Comparison of ENCODE assay signal across 29 cellular contexts in the genomic region with DNA sequence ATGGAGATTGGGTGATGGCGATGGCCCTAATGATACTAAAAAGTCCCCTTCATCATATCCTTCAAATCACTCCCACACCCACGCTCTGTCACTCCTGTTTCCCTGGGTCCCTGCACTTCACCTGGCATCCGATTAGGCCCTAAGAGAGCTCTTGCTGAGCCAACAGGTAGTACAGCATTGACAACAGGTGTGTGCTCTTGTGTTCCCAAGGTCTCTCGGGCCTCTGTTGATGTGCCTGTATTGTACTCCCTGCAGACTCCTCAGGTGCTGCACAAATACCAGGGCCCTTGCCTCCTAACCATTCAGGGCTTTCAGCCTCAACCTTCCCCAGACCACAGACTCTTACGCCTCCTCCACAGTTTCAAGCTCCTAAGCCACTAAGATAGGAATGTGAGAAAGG. TPM values are rescaled to one million over a fixed set of nuclear protein-coding genes. Genes with fewer than 3 reads are reported as not detected.
"Had no signal": no experiment of that assay in that cellular context is flagged by ENCODE, and none has a peak within 500 bp of the region (broad histone marks: within the 10 kb centered on the region; RNA-seq: fewer than 3 reads in every experiment).

No MANE protein-coding gene starts in this region.

- H3K9me3 ChIP-seq: left ventricle myocardium inferior, mucosa of descending colon, pancreas, prostate gland, tibial nerve, uterus had no signal

- H3K27ac Mint-ChIP-seq: immature natural killer cell; memory B cell; naive thymus-derived CD4-positive, alpha-beta T cell; natural killer cell treated with Interleukin-12 subunit alpha and Interleukin-12 subunit beta and Interleukin-15 and Interleukin-18, amount 100 ng/mL, for 72 hours; stimulated activated memory B cell treated with anti-CD40 and anti-IgM and Interleukin-4, amounts not matched to agents 10 μg/mL and 1 μg/mL and 100 μg/mL, for 72 hours; type B pancreatic cell had no signal

- H3K27me3 ChIP-seq: pancreas, tibial nerve, uterus had no signal

- H3K4me3 Mint-ChIP-seq: immature natural killer cell; memory B cell; naive thymus-derived CD4-positive, alpha-beta T cell; natural killer cell treated with Interleukin-12 subunit alpha and Interleukin-12 subunit beta and Interleukin-15 and Interleukin-18, amount 100 ng/mL, for 72 hours; stimulated activated memory B cell treated with anti-CD40 and anti-IgM and Interleukin-4, amounts not matched to agents 10 μg/mL and 1 μg/mL and 100 μg/mL, for 72 hours; stimulated activated naive CD8-positive, alpha-beta T cell treated with anti-CD3 and anti-CD28 coated beads, Interleukin-15, amount 100 ng/mL, for 72 hours; type B pancreatic cell had no signal

- H3K4me1 ChIP-seq: pancreas, prostate gland, uterus had no signal

- H3K27ac ChIP-seq: left ventricle myocardium inferior, pancreas, prostate gland, skin epidermis, tibial nerve, uterus had no signal

- DNase-seq: hypothalamus; immature natural killer cell; left ventricle myocardium inferior; midbrain; mucosa of descending colon; pancreas; posterior cingulate gyrus; retina; right cardiac atrium; stimulated activated CD4-positive, alpha-beta T cell treated with anti-CD3 and anti-CD28 coated beads, Interleukin-12 subunit alpha, Interleukin-12 subunit beta, amount 100 ng/mL, for 4 hours; stimulated activated CD4-positive, alpha-beta T cell treated with anti-CD3 and anti-CD28 coated beads, Interleukin-15, amount 100 ng/mL, for 24 hours; stimulated activated CD4-positive, alpha-beta T cell treated with anti-CD3 and anti-CD28 coated beads, Interleukin-2, amount 100 ng/mL, for 24 hours; stimulated activated CD4-positive, alpha-beta T cell treated with anti-CD3 and anti-CD28 coated beads, Interleukin-4, amount 100 ng/mL, for 1 hour; stimulated activated naive CD4-positive, alpha-beta T cell treated with Interleukin-2 at 50 U/mL for 16 hours; stimulated activated naive CD8-positive, alpha-beta T cell treated with anti-CD3 and anti-CD28 coated beads, Interleukin-15, amount 100 ng/mL, for 72 hours; substantia nigra; uterus had no signal

- H3K4me1 Mint-ChIP-seq: immature natural killer cell; memory B cell; stimulated activated memory B cell treated with anti-CD40 and anti-IgM and Interleukin-4, amounts not matched to agents 10 μg/mL and 1 μg/mL and 100 μg/mL, for 72 hours; stimulated activated naive CD8-positive, alpha-beta T cell treated with anti-CD3 and anti-CD28 coated beads, Interleukin-15, amount 100 ng/mL, for 72 hours had no signal

- H3K36me3 Mint-ChIP-seq: immature natural killer cell; memory B cell; naive thymus-derived CD4-positive, alpha-beta T cell; natural killer cell treated with Interleukin-12 subunit alpha and Interleukin-12 subunit beta and Interleukin-15 and Interleukin-18, amount 100 ng/mL, for 72 hours; stimulated activated memory B cell treated with anti-CD40 and anti-IgM and Interleukin-4, amounts not matched to agents 10 μg/mL and 1 μg/mL and 100 μg/mL, for 72 hours; type B pancreatic cell had no signal

- ATAC-seq: mucosa of descending colon; naive thymus-derived CD4-positive, alpha-beta T cell; pancreas; right cardiac atrium; sciatic nerve; stimulated activated memory B cell treated with anti-CD40 and anti-IgM and Interleukin-4, amounts not matched to agents 10 μg/mL and 1 μg/mL and 100 μg/mL, for 72 hours; stimulated activated naive CD8-positive, alpha-beta T cell treated with anti-CD3 and anti-CD28 coated beads, Interleukin-15, amount 100 ng/mL, for 72 hours had no signal

- H3K27me3 Mint-ChIP-seq: stimulated activated naive CD8-positive, alpha-beta T cell treated with anti-CD3 and anti-CD28 coated beads, Interleukin-15, amount 100 ng/mL, for 72 hours had no signal

- H3K9me3 Mint-ChIP-seq: memory B cell; naive thymus-derived CD4-positive, alpha-beta T cell; natural killer cell treated with Interleukin-12 subunit alpha and Interleukin-12 subunit beta and Interleukin-15 and Interleukin-18, amount 100 ng/mL, for 72 hours; stimulated activated memory B cell treated with anti-CD40 and anti-IgM and Interleukin-4, amounts not matched to agents 10 μg/mL and 1 μg/mL and 100 μg/mL, for 72 hours; stimulated activated naive CD8-positive, alpha-beta T cell treated with anti-CD3 and anti-CD28 coated beads, Interleukin-15, amount 100 ng/mL, for 72 hours; type B pancreatic cell had no signal

- H3K4me3 ChIP-seq: left ventricle myocardium inferior, mucosa of descending colon, pancreas, prostate gland, skin epidermis, tibial nerve, uterus had no signal

- H3K36me3 ChIP-seq: left ventricle myocardium inferior, pancreas, prostate gland, tibial nerve, uterus had no signal

RNA-seq across cellular contexts. Expression of gene VDR, which starts 25.8 kb away (rescaled TPM):
- total RNA-seq: lung microvascular endothelial cell, temporal lobe had no signal
- polyA plus RNA-seq: neural cell had no signal
